ENCODE assay signal across 8 cellular contexts in genomic region chr4:145178740-145179139, GRCh38. TPM values are rescaled to one million over a fixed set of nuclear protein-coding genes. Genes with fewer than 3 reads are reported as not detected.
A peak's percentile ranks its signal among the peaks of the same experiment; 100 is the strongest.
DNase-seq lines count a peak whose midpoint lies in the region; ATAC-seq and TF ChIP-seq lines count a peak whose summit lies in the region.

No MANE protein-coding gene starts in this region.

- intact Hi-C loops in MCF 10A (cut with micrococcal nuclease), result no loop called here

- peaks cover 39% of the 10 kb centered on the region for H3K4me1 ChIP-seq in KMS-11 (ENCODE audit: low read depth, poor library complexity, severe bottlenecking)
- H3K4me1 ChIP-seq in mesendoderm (ENCODE audit: control insufficient read depth, low read depth, low read length), result peaks cover 8% of the 10 kb centered on the region

- peak overlapping the region; percentile 73 for H3K4me3 Mint-ChIP-seq in MCF 10A (ENCODE audit: unreplicated experiment)

- peak overlapping the region; percentile 55 for H3K4ac ChIP-seq in mesendoderm (ENCODE audit: low read depth, low read length)

- H3K9ac ChIP-seq in KMS-11 (peak overlapping the region; percentile 94), mesendoderm (ENCODE audit: low read length) (peak overlapping the region; percentile 95)

- H3K27me3 ChIP-seq in KMS-11 (ENCODE audit: insufficient read depth, low read depth) (no peaks in the 10 kb centered on the region), mesendoderm (ENCODE audit: insufficient read depth, low read length, poor library complexity) (no peaks in the 10 kb centered on the region)

- H3K27ac ChIP-seq in KMS-11 (peak overlapping the region; percentile 92), mesendoderm (ENCODE audit: low read depth, low read length) (no peak overlapping the region)

- H4K8ac ChIP-seq in mesendoderm (ENCODE audit: low read depth, low read length), result no peak overlapping the region

- no peak overlapping the region for H2BK15ac ChIP-seq in mesendoderm (replicated peaks; ENCODE audit: low read depth)

- H4K20me1 ChIP-seq in KMS-11 (ENCODE audit: insufficient read depth), result no peaks in the 10 kb centered on the region

- peaks cover 19% of the 10 kb centered on the region for H3K36me3 Mint-ChIP-seq in MCF 10A (ENCODE audit: insufficient read depth, unreplicated experiment)

- H3K36me3 ChIP-seq in KMS-11 (ENCODE audit: insufficient read depth), result no peaks in the 10 kb centered on the region
- no peaks in the 10 kb centered on the region for H3K36me3 ChIP-seq in mesendoderm (ENCODE audit: control insufficient read depth, insufficient read depth, low read length)

- H2BK5ac ChIP-seq in mesendoderm (ENCODE audit: low read length), result no peak overlapping the region

- H3K4me2 ChIP-seq in KMS-11 (peak overlapping the region; percentile 92), mesendoderm (ENCODE audit: low read length) (peak overlapping the region; percentile 97)

- H3K18ac ChIP-seq in mesendoderm (ENCODE audit: low read length), result peak overlapping the region; percentile 64

- H3K27ac Mint-ChIP-seq in MCF 10A (ENCODE audit: low read depth, unreplicated experiment), result peak overlapping the region; percentile 85

- H3K23ac ChIP-seq in mesendoderm (ENCODE audit: low read length), result no peak overlapping the region

- H3K4me3 ChIP-seq in AG09309 (ENCODE audit: control insufficient read depth, low read depth, low read length), result peak overlapping the region; percentile 70
- H3K4me3 ChIP-seq in KMS-11 (IDR thresholded peaks at IDR 0.05; ENCODE audit: insufficient read depth, low read depth, low read length), result peak overlapping the region; percentile 64
- H3K4me3 ChIP-seq in mesendoderm (ENCODE audit: low read length), result peak overlapping the region; percentile 96

- peaks cover 57% of the 10 kb centered on the region for H3K79me2 ChIP-seq in KMS-11 (ENCODE audit: insufficient read depth, low read depth)
- H3K79me2 ChIP-seq in mesendoderm (ENCODE audit: control insufficient read depth, insufficient read depth, low read length), result peaks cover 48% of the 10 kb centered on the region

- ATAC-seq in GM21515 (IDR thresholded peaks at IDR 0.05; ENCODE audit: unreplicated experiment), result no peak

- H3K4me1 Mint-ChIP-seq in MCF 10A (ENCODE audit: insufficient read depth, unreplicated experiment), result peaks cover 21% of the 10 kb centered on the region

- H2AFZ ChIP-seq in KMS-11 (ENCODE audit: low read depth), result no peak overlapping the region

- TF ChIP-seq CTCF in AG09309 (IDR thresholded peaks at IDR 0.05; ENCODE audit: control insufficient read depth, insufficient read depth, low read depth, low read length, missing control alignments), result no peak
- no peak for TF ChIP-seq CTCF in KMS-11 (conservative IDR thresholded peaks at IDR 0.05; ENCODE audit: low read depth, low read length)
- no peak for TF ChIP-seq CTCF in MCF 10A (IDR thresholded peaks at IDR 0.05; ENCODE audit: unreplicated experiment)

- CTCF ChIA-PET in MCF 10A (lab: Yijun Ruan, JAX), result interaction anchor here (2.2 kb wide), 1 partner anchor 55 kb away, joined by 13 read pairs; no protein-coding TSS in a partner anchor

- no CpG with 5 or more reads among the region's 4 CpGs for WGBS in mesendoderm (ENCODE audit: extremely low coverage, insufficient coverage, low lambda C conversion rate)

- no peak for DNase-seq in AG09309 (ENCODE audit: low read depth)
- peak; percentile 24 for DNase-seq in MCF 10A (ENCODE audit: unreplicated experiment)
- DNase-seq in mesendoderm, result no peak
- no peak for DNase-seq in HT-29 (ENCODE audit: low spot score)
- no peak for DNase-seq in HCEC 1CT
- no peak for DNase-seq in DMS153 (lab: John Stamatoyannopoulos, UW)

- POLR2A ChIA-PET in MCF 10A (lab: Yijun Ruan, JAX), result interaction anchor here (0.6 to 5.9 kb wide), 19 partner anchors 9 to 1840 kb away, joined by 3 to 63 read pairs (median 4); partner anchors contain the start of genes ABCE1 and ANAPC10

- H2BK120ac ChIP-seq in mesendoderm (ENCODE audit: low read depth, low read length), result no peak overlapping the region

- no peak overlapping the region for H2AK5ac ChIP-seq in mesendoderm (ENCODE audit: low read length)

- no TSS peak for BruUV-seq in MCF 10A (replicated peaks; lab: Mats Ljungman, UMichigan)

- H3K79me1 ChIP-seq in mesendoderm (ENCODE audit: low read length), result peaks cover 6% of the 10 kb centered on the region

- H3K27me3 Mint-ChIP-seq in MCF 10A (ENCODE audit: insufficient read depth, unreplicated experiment), result no peaks in the 10 kb centered on the region

- H3K9me3 Mint-ChIP-seq in MCF 10A (ENCODE audit: unreplicated experiment), result peaks cover 11% of the 10 kb centered on the region

- H3K56ac ChIP-seq in mesendoderm (ENCODE audit: low read length), result peak overlapping the region; percentile 96

- H4K5ac ChIP-seq in mesendoderm (ENCODE audit: low read length), result no peak overlapping the region

RNA-seq across cellular contexts. Expression of gene OTUD4, which starts 1.6 kb away (rescaled TPM):
- 66.2 and 68.0 TPM in 2 replicates for total RNA-seq in MCF 10A (2022)
- polyA plus RNA-seq in mesendoderm (2013, experiment 1 of 2), result 33.7 TPM
- 33.9 TPM for polyA plus RNA-seq in mesendoderm (2013, experiment 2 of 2)
- 10.0 and 11.1 TPM in 2 replicates for total RNA-seq in HT-29 (2014; rRNA removed; shearing (Covaris generic))
